In the genomic region with DNA sequence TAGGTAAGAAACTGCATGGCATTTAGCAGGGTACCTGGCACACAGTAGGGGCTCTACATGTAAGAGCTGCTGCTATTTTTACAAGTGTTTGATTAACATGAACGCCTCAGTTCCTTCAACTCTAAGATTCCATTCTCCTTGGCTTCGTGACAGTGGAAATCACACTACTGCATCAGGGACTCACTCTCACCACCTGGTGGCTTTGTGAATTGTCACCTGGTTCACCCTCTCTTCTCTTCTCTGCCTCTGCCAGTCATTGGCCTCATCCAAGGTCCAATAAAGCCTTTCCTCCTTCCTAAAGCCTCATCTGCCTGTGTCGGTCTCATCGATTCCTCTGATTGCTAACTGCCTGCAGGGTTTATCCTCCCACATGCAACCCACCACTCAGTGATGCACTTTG, we compare ENCODE assay signal across 19 cellular contexts.
DNase-seq lines count a peak whose midpoint lies in the region; ATAC-seq and TF ChIP-seq lines count a peak whose summit lies in the region.
"Had no signal": no experiment of that assay in that cellular context is flagged by ENCODE, and none has a peak within 500 bp of the region (broad histone marks: within the 10 kb centered on the region; RNA-seq: fewer than 3 reads in every experiment).

No MANE protein-coding gene starts in this region.

- peaks cover 3% of the 10 kb centered on the region for H3K27me3 Mint-ChIP-seq in activated CD4-positive, alpha-beta T cell treated with anti-CD3 and anti-CD28 coated beads for 36 hours

- POLR2A ChIA-PET in A673 (lab: Charles Lee; ENCODE audit: low non-redundant PET) = no interaction called here
- POLR2A ChIA-PET in activated CD4-positive, alpha-beta T cell treated with anti-CD3 and anti-CD28 coated beads for 36 hours (lab: Charles Lee) = interaction anchor here (1.2 kb wide), 1 partner anchor 34 kb away, joined by 4 read pairs; no protein-coding TSS in a partner anchor
- POLR2A ChIA-PET in HEK293T (lab: Yijun Ruan, JAX) = no interaction called here

- TF ChIP-seq CTCF in A673 (conservative IDR thresholded peaks at IDR 0.05; ENCODE audit: low read depth, low read length) (0 out of 2 replicates have a peak, but pooled peaks have one; percentile 17), GM06990 (IDR thresholded peaks at IDR 0.05; ENCODE audit: insufficient read depth, low read length, poor library complexity, severe bottlenecking) (peak; percentile 5), WERI-Rb-1 (IDR thresholded peaks at IDR 0.05; ENCODE audit: low read depth, low read length) (0 out of 2 replicates have a peak, but pooled peaks have one; percentile 18)

- H3K36me3 Mint-ChIP-seq in activated CD4-positive, alpha-beta T cell treated with anti-CD3 and anti-CD28 coated beads for 36 hours (ENCODE audit: low read depth) = no peaks in the 10 kb centered on the region
- H3K36me3 Mint-ChIP-seq: CD4-positive, CD25-positive, alpha-beta regulatory T cell; T-cell had no signal

- no peak overlapping the region for H3K27ac Mint-ChIP-seq in activated CD4-positive, alpha-beta T cell treated with anti-CD3 and anti-CD28 coated beads for 36 hours
- H3K27ac Mint-ChIP-seq: CD4-positive, CD25-positive, alpha-beta regulatory T cell; T-cell had no signal

- H3K9me3 ChIP-seq in A673 (ENCODE audit: low read depth, low read length, poor library complexity, severe bottlenecking) = no peaks in the 10 kb centered on the region
- no peaks in the 10 kb centered on the region for H3K9me3 ChIP-seq in Karpas-422 (ENCODE audit: low read length)
- H3K9me3 ChIP-seq in WERI-Rb-1 (ENCODE audit: severe bottlenecking) = peaks cover 5% of the 10 kb centered on the region

- no peak overlapping the region for H2AFZ ChIP-seq in Karpas-422 (ENCODE audit: low read length)

- H3K36me3 ChIP-seq in A673 (ENCODE audit: insufficient read depth, low read length, poor library complexity, severe bottlenecking) = no peaks in the 10 kb centered on the region
- no peaks in the 10 kb centered on the region for H3K36me3 ChIP-seq in GM06990 (ENCODE audit: control insufficient read depth, insufficient read depth, low read length)
- H3K36me3 ChIP-seq in Karpas-422 (ENCODE audit: insufficient read depth, low read length) = no peaks in the 10 kb centered on the region
- no peaks in the 10 kb centered on the region for H3K36me3 ChIP-seq in WERI-Rb-1

- H3K27me3 ChIP-seq in A673 (replicated peaks; ENCODE audit: insufficient read depth, low read depth, low read length, poor library complexity) = no peaks in the 10 kb centered on the region
- H3K27me3 ChIP-seq in GM06990 (replicated peaks; ENCODE audit: control insufficient read depth, insufficient read depth, low read length) = no peaks in the 10 kb centered on the region
- H3K27me3 ChIP-seq in Karpas-422 (ENCODE audit: low read length) = no peaks in the 10 kb centered on the region
- peaks cover 90% of the 10 kb centered on the region for H3K27me3 ChIP-seq in WERI-Rb-1 (ENCODE audit: insufficient read depth, low read depth, severe bottlenecking)

- H3K4me1 ChIP-seq in A673 (ENCODE audit: insufficient read depth, low read length, poor library complexity, severe bottlenecking) (no peaks in the 10 kb centered on the region), Karpas-422 (ENCODE audit: low read length) (no peaks in the 10 kb centered on the region)

- H3K4me3 ChIP-seq in A673 (ENCODE audit: low read depth, low read length, poor library complexity, severe bottlenecking) = no peak overlapping the region
- H3K4me3 ChIP-seq in GM06990 (replicated peaks; ENCODE audit: low read depth, low read length) = no peak overlapping the region
- H3K4me3 ChIP-seq in Karpas-422 (ENCODE audit: low read length) = no peak overlapping the region
- H3K4me3 ChIP-seq in WERI-Rb-1 (ENCODE audit: low read depth, low read length) = no peak overlapping the region
- H3K4me3 ChIP-seq: SK-N-MC had no signal

- CTCF ChIA-PET in A673 (lab: Charles Lee) (no interaction called here), HEK293T (lab: Yijun Ruan, JAX) (no interaction called here)
- CTCF ChIA-PET in activated CD4-positive, alpha-beta T cell treated with anti-CD3 and anti-CD28 coated beads for 36 hours (lab: Charles Lee) = interaction anchor here (0.8 kb wide), 1 partner anchor 39 kb away, joined by 4 read pairs; no protein-coding TSS in a partner anchor

- peaks cover 16% of the 10 kb centered on the region for H3K4me1 Mint-ChIP-seq in activated CD4-positive, alpha-beta T cell treated with anti-CD3 and anti-CD28 coated beads for 36 hours

- no peaks in the 10 kb centered on the region for H3K9me3 Mint-ChIP-seq in activated CD4-positive, alpha-beta T cell treated with anti-CD3 and anti-CD28 coated beads for 36 hours (ENCODE audit: low read depth)
- H3K9me3 Mint-ChIP-seq: T-cell had no signal

- H3K79me2 ChIP-seq in Karpas-422 (ENCODE audit: low read length) = no peaks in the 10 kb centered on the region

- no peak overlapping the region for H3K27ac ChIP-seq in A673 (ENCODE audit: low read depth, low read length, poor library complexity, severe bottlenecking)
- H3K27ac ChIP-seq in Karpas-422 (ENCODE audit: low read length) = no peak overlapping the region
- no peak overlapping the region for H3K27ac ChIP-seq in WERI-Rb-1
- H3K27ac ChIP-seq: SK-N-MC had no signal

- H3K9me2 ChIP-seq in Karpas-422 (replicated peaks; ENCODE audit: insufficient read depth, low read length) = no peaks in the 10 kb centered on the region; the same call in 1 of the 2 replicates

- no TSS peak for BruUV-seq in A673 (replicated peaks; lab: Mats Ljungman, UMichigan)

- no peak overlapping the region for H3K9ac ChIP-seq in Karpas-422 (ENCODE audit: low read length)

- DNase-seq in A673 (ENCODE audit: low spot score) = no peak
- no peak for DNase-seq in GM06990 (ENCODE audit: extremely low read depth, insufficient read length)
- peak; percentile 55 for DNase-seq in Karpas-422
- DNase-seq in WERI-Rb-1 = no peak
- DNase-seq in activated CD4-positive, alpha-beta T cell treated with anti-CD3 and anti-CD28 coated beads for 36 hours = no peak
- DNase-seq in HEK293T (ENCODE audit: extremely low spot score) = no peak
- DNase-seq: ACHN; AML-193; CD4-positive, CD25-positive, alpha-beta regulatory T cell; NCI-H1417 treated with DMSO at 0.1 percent for 48 hours; NCI-H2081; NCI-H446; NCI-H774; Right ventricle myocardium superior; T-cell; T-helper 9 cell had no signal

- intact Hi-C loops in A673 (cut with micrococcal nuclease; ENCODE audit: unreplicated experiment) = no loop called here
- intact Hi-C loops in activated CD4-positive, alpha-beta T cell treated with anti-CD3 and anti-CD28 coated beads for 36 hours (cut with DNase I, micrococcal nuclease) = no loop called here

- ATAC-seq in activated CD4-positive, alpha-beta T cell treated with anti-CD3 and anti-CD28 coated beads for 36 hours = no peak
- ATAC-seq in GM18867 (IDR thresholded peaks at IDR 0.05; ENCODE audit: unreplicated experiment) (no peak), HG03460 (IDR thresholded peaks at IDR 0.05; ENCODE audit: unreplicated experiment) (no peak)
- ATAC-seq: T-cell had no signal

- H4K20me1 ChIP-seq in Karpas-422 (ENCODE audit: insufficient read depth, low read depth, low read length) = no peaks in the 10 kb centered on the region

- H3K4me3 Mint-ChIP-seq in activated CD4-positive, alpha-beta T cell treated with anti-CD3 and anti-CD28 coated beads for 36 hours = no peak overlapping the region
- H3K4me3 Mint-ChIP-seq: CD4-positive, CD25-positive, alpha-beta regulatory T cell; T-cell had no signal

- H3K4me2 ChIP-seq in Karpas-422 (ENCODE audit: low read depth, low read length, poor library complexity, severe bottlenecking) = no peak overlapping the region

TF ChIP-seq in HEK293T, 16 proteins besides CTCF, POLR2A, EP300 and RAD21:
- TF ChIP-seq FOXK2 (IDR thresholded peaks at IDR 0.05) = no peak
- no peak for TF ChIP-seq FOXM1 (IDR thresholded peaks at IDR 0.05; ENCODE audit: borderline replicate concordance)
- TF ChIP-seq HDGF (IDR thresholded peaks at IDR 0.05; ENCODE audit: borderline replicate concordance) = no peak
- no peak for TF ChIP-seq LEF1 (IDR thresholded peaks at IDR 0.05; ENCODE audit: borderline replicate concordance)
- TF ChIP-seq, protein P1, sequence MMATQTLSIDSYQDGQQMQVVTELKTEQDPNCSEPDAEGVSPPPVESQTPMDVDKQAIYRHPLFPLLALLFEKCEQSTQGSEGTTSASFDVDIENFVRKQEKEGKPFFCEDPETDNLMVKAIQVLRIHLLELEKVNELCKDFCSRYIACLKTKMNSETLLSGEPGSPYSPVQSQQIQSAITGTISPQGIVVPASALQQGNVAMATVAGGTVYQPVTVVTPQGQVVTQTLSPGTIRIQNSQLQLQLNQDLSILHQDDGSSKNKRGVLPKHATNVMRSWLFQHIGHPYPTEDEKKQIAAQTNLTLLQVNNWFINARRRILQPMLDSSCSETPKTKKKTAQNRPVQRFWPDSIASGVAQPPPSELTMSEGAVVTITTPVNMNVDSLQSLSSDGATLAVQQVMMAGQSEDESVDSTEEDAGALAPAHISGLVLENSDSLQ (IDR thresholded peaks at IDR 0.05) = no peak
- TF ChIP-seq FOXA1 (IDR thresholded peaks at IDR 0.05) = no peak
- no peak for TF ChIP-seq BHLHE40 (IDR thresholded peaks at IDR 0.05; ENCODE audit: borderline replicate concordance)
- TF ChIP-seq SP1 (IDR thresholded peaks at IDR 0.05) = no peak
- TF ChIP-seq NFRKB (IDR thresholded peaks at IDR 0.05) = no peak
- TF ChIP-seq TARDBP (IDR thresholded peaks at IDR 0.05) = no peak
- TF ChIP-seq CTBP1 (IDR thresholded peaks at IDR 0.05; ENCODE audit: borderline replicate concordance) = no peak
- no peak for TF ChIP-seq SUZ12 (IDR thresholded peaks at IDR 0.05)
- no peak for TF ChIP-seq L3MBTL2 (conservative IDR thresholded peaks at IDR 0.05)
- no peak for TF ChIP-seq ZNF384 (IDR thresholded peaks at IDR 0.05)
- TF ChIP-seq ARNT (IDR thresholded peaks at IDR 0.05) = no peak
- TF ChIP-seq ELF4 (IDR thresholded peaks at IDR 0.05) = no peak
